ENCODE assay signal across 13 cellular contexts in the genomic region with DNA sequence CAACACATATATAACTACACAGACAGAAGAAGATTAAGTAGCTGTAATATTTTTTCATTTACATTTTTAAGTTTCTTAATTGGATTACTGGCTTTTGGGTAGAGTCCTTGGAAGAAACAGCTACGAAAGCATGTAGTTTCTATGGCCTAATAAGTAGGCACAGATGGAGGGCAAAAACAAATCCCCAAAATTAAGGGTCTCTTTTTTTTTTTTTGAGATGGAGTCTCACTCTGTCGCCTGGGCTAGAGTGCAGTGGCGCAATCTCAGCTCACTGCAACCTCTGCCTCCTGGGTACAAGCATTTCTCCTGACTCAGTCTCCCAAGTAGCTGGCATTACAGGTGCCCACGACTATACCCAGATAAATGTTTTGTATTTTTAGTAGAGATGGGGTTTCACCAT. TPM values are rescaled to one million over a fixed set of nuclear protein-coding genes. Genes with fewer than 3 reads are reported as not detected.
DNase-seq lines count a peak whose midpoint lies in the region; ATAC-seq and TF ChIP-seq lines count a peak whose summit lies in the region.
"Had no signal": no experiment of that assay in that cellular context is flagged by ENCODE, and none has a peak within 500 bp of the region (broad histone marks: within the 10 kb centered on the region; RNA-seq: fewer than 3 reads in every experiment).

No MANE protein-coding gene starts in this region.

- peaks cover 7% of the 10 kb centered on the region for H3K9me3 Mint-ChIP-seq in MCF 10A (ENCODE audit: unreplicated experiment)

- no peak overlapping the region for H3K4me3 ChIP-seq in NB4 (ENCODE audit: low read depth, low read length)
- no peak overlapping the region for H3K4me3 ChIP-seq in suprapubic skin
- H3K4me3 ChIP-seq: HAP-1 had no signal

- 71% methylated on average over 4 of the region's 4 CpGs for WGBS in suprapubic skin

- TF ChIP-seq CTCF in NB4 (IDR thresholded peaks at IDR 0.05; ENCODE audit: low read depth, low read length) (no peak), MCF 10A (IDR thresholded peaks at IDR 0.05; ENCODE audit: unreplicated experiment) (no peak), suprapubic skin (IDR thresholded peaks at IDR 0.05) (no peak)

- H3K27ac Mint-ChIP-seq in MCF 10A (ENCODE audit: low read depth, unreplicated experiment): no peak overlapping the region
- H3K27ac Mint-ChIP-seq: B cell; CD4-positive, CD25-positive, alpha-beta regulatory T cell; CD8-positive, alpha-beta memory T cell had no signal

- ATAC-seq in activated CD4-positive, CD25-positive, alpha-beta regulatory T cell treated with anti-CD3 and anti-CD28 coated beads, Interleukin-2, amount 50 U/mL, for 24 hours: no peak

- CTCF ChIA-PET in MCF 10A (lab: Yijun Ruan, JAX): interaction anchor here (0.7 to 3.8 kb wide), 4 partner anchors 10 to 242 kb away, joined by 3 to 19 read pairs (median 3); no protein-coding TSS in a partner anchor

- no peak overlapping the region for H3K27ac ChIP-seq in suprapubic skin

- POLR2A ChIA-PET in MCF 10A (lab: Yijun Ruan, JAX): interaction anchor here (0.6 kb wide), 1 partner anchor 10 kb away, joined by 4 read pairs; no protein-coding TSS in a partner anchor

- no peaks in the 10 kb centered on the region for H3K4me1 ChIP-seq in suprapubic skin
- H3K4me1 ChIP-seq: HAP-1 had no signal

- no TSS peak for BruUV-seq in MCF 10A (replicated peaks; lab: Mats Ljungman, UMichigan)

- TF ChIP-seq POLR2A in NB4 (IDR thresholded peaks at IDR 0.05; ENCODE audit: extremely low read depth, insufficient read length): no peak
- no peak for TF ChIP-seq POLR2A in suprapubic skin (IDR thresholded peaks at IDR 0.05)

- intact Hi-C loops in MCF 10A (cut with micrococcal nuclease): no loop called here

- H3K27me3 Mint-ChIP-seq in MCF 10A (ENCODE audit: insufficient read depth, unreplicated experiment): no peaks in the 10 kb centered on the region
- H3K27me3 Mint-ChIP-seq: B cell had no signal

- no peaks in the 10 kb centered on the region for H3K36me3 ChIP-seq in suprapubic skin
- H3K36me3 ChIP-seq: HAP-1 had no signal

- no peaks in the 10 kb centered on the region for H3K27me3 ChIP-seq in suprapubic skin

- H3K4me1 Mint-ChIP-seq in MCF 10A (ENCODE audit: insufficient read depth, unreplicated experiment): no peaks in the 10 kb centered on the region
- H3K4me1 Mint-ChIP-seq: B cell; CD4-positive, CD25-positive, alpha-beta regulatory T cell; CD8-positive, alpha-beta memory T cell had no signal

- H3K36me3 Mint-ChIP-seq in MCF 10A (ENCODE audit: insufficient read depth, unreplicated experiment): no peaks in the 10 kb centered on the region

- TF ChIP-seq EP300 in suprapubic skin (IDR thresholded peaks at IDR 0.05): no peak

- peaks cover 8% of the 10 kb centered on the region for H3K9me3 ChIP-seq in suprapubic skin

- DNase-seq in NCI-H748 (lab: John Stamatoyannopoulos, UW; ENCODE audit: unreplicated experiment) (peak; percentile 41), NCI-H748 treated with DMSO at 0.1 percent for 48 hours (lab: John Stamatoyannopoulos, UW) (no peak), NB4 (ENCODE audit: low read depth) (peak; percentile 32), amniotic epithelial cell (ENCODE audit: low read depth) (peak; percentile 27), MCF 10A (ENCODE audit: unreplicated experiment) (no peak), suprapubic skin (ENCODE audit: low spot score in 2 of 2) (no peak)
- DNase-seq: C1 segment of cervical spinal cord; CD8-positive, alpha-beta memory T cell; DMS153 had no signal

- no peak overlapping the region for H3K4me3 Mint-ChIP-seq in MCF 10A (ENCODE audit: unreplicated experiment)
- H3K4me3 Mint-ChIP-seq: B cell; CD4-positive, CD25-positive, alpha-beta regulatory T cell; CD8-positive, alpha-beta memory T cell had no signal

RNA-seq across cellular contexts. Expression of a gene that starts 27.1 kb away (rescaled TPM):
- total RNA-seq in MCF 10A (2022) (24.4 and 25.4 TPM in 2 replicates), suprapubic skin (10 to 100 TPM; 28.1 to 43.6 (median 40.6) TPM)

Comparison
In these comparisons a context has a peak if more than half of its experiments do, and no peak if none do; other contexts are left out.
1. DNase-seq: peak in NCI-H748 (single experiment), NB4 (single experiment) and amniotic epithelial cell (single experiment); none in NCI-H748 treated with DMSO at 0.1 percent for 48 hours (single experiment), MCF 10A (single experiment) and suprapubic skin (0 of 2).